ENCODE assay signal across 22 cellular contexts in the genomic region with DNA sequence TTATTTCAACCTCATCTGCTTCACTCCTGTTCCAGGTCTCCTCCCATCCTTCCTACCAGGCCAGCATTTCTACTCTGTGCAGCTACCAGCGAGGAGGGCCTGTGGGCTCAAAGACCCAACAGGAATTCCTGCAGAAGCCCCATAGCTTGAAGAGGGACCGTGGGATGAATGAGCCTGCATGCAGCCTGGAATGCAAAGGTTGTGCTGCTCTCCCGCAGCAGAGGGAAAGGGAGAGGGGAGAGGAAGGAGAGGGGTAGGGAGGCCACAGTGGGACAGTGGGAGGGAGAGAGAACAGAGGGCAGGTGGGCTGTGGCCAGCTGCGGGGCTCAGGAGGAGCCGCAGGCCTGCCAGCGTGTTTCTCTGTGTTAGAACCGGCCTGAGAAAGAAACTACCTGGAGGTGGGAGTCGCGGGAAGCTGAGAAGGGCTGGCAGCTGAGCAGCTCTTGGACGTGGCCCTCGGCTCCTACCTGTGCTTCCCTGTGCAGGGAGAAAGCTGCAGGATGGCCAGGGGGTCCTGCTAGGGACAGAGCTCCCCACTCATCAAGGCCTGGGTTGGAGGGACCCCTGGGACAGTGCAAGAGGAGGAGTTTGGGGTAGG.
"Had no signal": no experiment of that assay in that cellular context is flagged by ENCODE, and none has a peak within 500 bp of the region (broad histone marks: within the 10 kb centered on the region; RNA-seq: fewer than 3 reads in every experiment).

No MANE protein-coding gene starts in this region.

- H2AFZ ChIP-seq: hepatocyte, parathyroid adenoma had no signal

- H3K9ac ChIP-seq: parathyroid adenoma had no signal

- H3K79me2 ChIP-seq: hepatocyte, parathyroid adenoma had no signal

- H3K4me3 ChIP-seq: dorsolateral prefrontal cortex, hepatocyte, left ventricle myocardium inferior, mucosa of descending colon, smooth muscle cell, thyroid gland had no signal

- H3K27ac ChIP-seq: brain microvascular endothelial cell, dorsolateral prefrontal cortex, epithelial cell of prostate, hepatocyte, left ventricle myocardium inferior, parathyroid adenoma, thyroid gland had no signal

- H3K4me3 Mint-ChIP-seq: activated CD4-positive, alpha-beta T cell treated with anti-CD3 and anti-CD28 coated beads for 36 hours; activated CD8-positive, alpha-beta T cell treated with anti-CD3 and anti-CD28 coated beads, Interleukin-2, amount 10 ng/mL, durations not matched to agents 7 days and 5 days; activated T-cell treated with anti-CD3 and anti-CD28 coated beads, Interleukin-2, amount 50 U/mL, for 24 hours; memory B cell had no signal

- H3K27ac Mint-ChIP-seq: activated CD4-positive, alpha-beta T cell treated with anti-CD3 and anti-CD28 coated beads for 36 hours; activated CD8-positive, alpha-beta T cell treated with anti-CD3 and anti-CD28 coated beads, Interleukin-2, amount 10 ng/mL, durations not matched to agents 7 days and 5 days; activated T-cell treated with anti-CD3 and anti-CD28 coated beads, Interleukin-2, amount 50 U/mL, for 24 hours; activated T-helper 2 cell treated with anti-CD3 and anti-CD28 coated beads, Interferon-gamma antibody, Interleukin-2, Interleukin-4, amounts not matched to agents 10 μg/mL and 5 μg/mL and 100 μg/mL, durations not matched to agents 14 hours and 24 hours and 36 hours; memory B cell; naive B cell had no signal

- H3K4me2 ChIP-seq: hepatocyte, smooth muscle cell had no signal

- H3K27me3 Mint-ChIP-seq: activated CD4-positive, alpha-beta T cell treated with anti-CD3 and anti-CD28 coated beads for 36 hours; activated T-cell treated with anti-CD3 and anti-CD28 coated beads, Interleukin-2, amount 50 U/mL, for 24 hours had no signal

- H3K4me1 Mint-ChIP-seq: memory B cell had no signal

- H3K36me3 Mint-ChIP-seq: memory B cell had no signal

- H3K9me3 ChIP-seq: left ventricle myocardium inferior, mucosa of descending colon, thyroid gland had no signal

- DNase-seq: activated CD4-positive, alpha-beta T cell treated with anti-CD3 and anti-CD28 coated beads for 36 hours; activated CD8-positive, alpha-beta T cell treated with anti-CD3 and anti-CD28 coated beads, Interleukin-2, amount 10 ng/mL, durations not matched to agents 7 days and 5 days; activated naive CD4-positive, alpha-beta T cell treated with Interleukin-2 at 50 U/mL for 16 hours; activated T-cell treated with anti-CD3 and anti-CD28 coated beads, Interleukin-2, amount 50 U/mL, for 24 hours; aorta; brain microvascular endothelial cell; central memory CD4-positive, alpha-beta T cell; dorsolateral prefrontal cortex; foreskin fibroblast; left ventricle myocardium inferior; mucosa of descending colon; naive B cell; stimulated activated naive CD4-positive, alpha-beta T cell; T-helper 2 cell; thyroid gland had no signal

- H3K36me3 ChIP-seq: brain microvascular endothelial cell, left ventricle myocardium inferior, thyroid gland had no signal

- H3K4me1 ChIP-seq: left ventricle myocardium inferior, parathyroid adenoma had no signal

- H3K27me3 ChIP-seq: hepatocyte, thyroid gland had no signal

- ATAC-seq: activated CD4-positive, alpha-beta T cell treated with anti-CD3 and anti-CD28 coated beads for 36 hours; activated CD8-positive, alpha-beta T cell treated with anti-CD3 and anti-CD28 coated beads, Interleukin-2, amount 10 ng/mL, durations not matched to agents 7 days and 5 days; mucosa of descending colon; sciatic nerve had no signal
